ENCODE assay signal across 13 cellular contexts in genomic region chr1:79190074-79190473, GRCh38.
DNase-seq lines count a peak whose midpoint lies in the region; ATAC-seq and TF ChIP-seq lines count a peak whose summit lies in the region.
"Had no signal": no experiment of that assay in that cellular context is flagged by ENCODE, and none has a peak within 500 bp of the region (broad histone marks: within the 10 kb centered on the region; RNA-seq: fewer than 3 reads in every experiment).

No MANE protein-coding gene starts in this region.

- no peaks in the 10 kb centered on the region for H3K27me3 Mint-ChIP-seq in CD4-positive, alpha-beta T cell

- no peaks in the 10 kb centered on the region for H3K9me3 Mint-ChIP-seq in CD4-positive, alpha-beta T cell

- H3K9me3 ChIP-seq in CD4-positive, alpha-beta T cell (ENCODE audit: control insufficient read depth, low read length), result no peaks in the 10 kb centered on the region
- H3K9me3 ChIP-seq: colonic mucosa had no signal

- CTCF ChIA-PET in CD4-positive, alpha-beta T cell (lab: Charles Lee), result no interaction called here

- POLR2A ChIA-PET in CD4-positive, alpha-beta T cell (lab: Charles Lee), result no interaction called here

- no peak overlapping the region for H3K4me3 Mint-ChIP-seq in CD4-positive, alpha-beta T cell

- H3K27ac Mint-ChIP-seq in CD4-positive, alpha-beta T cell, result no peak overlapping the region

- peak; percentile 70 for ATAC-seq in GM18873 (IDR thresholded peaks at IDR 0.05; ENCODE audit: low FRiP score, unreplicated experiment)
- peak; percentile 58 for ATAC-seq in GM21717 (IDR thresholded peaks at IDR 0.05; ENCODE audit: unreplicated experiment)
- ATAC-seq in HG03196 (IDR thresholded peaks at IDR 0.05; ENCODE audit: unreplicated experiment), result peak; percentile 72
- no peak for ATAC-seq in left lobe of liver
- ATAC-seq in CD4-positive, alpha-beta T cell (ENCODE audit: poor library complexity), result no peak
- ATAC-seq: HCT116 had no signal

- peaks cover 4% of the 10 kb centered on the region for H3K4me1 Mint-ChIP-seq in CD4-positive, alpha-beta T cell (ENCODE audit: low read depth)

- H3K36me3 Mint-ChIP-seq in CD4-positive, alpha-beta T cell (ENCODE audit: low read depth), result no peaks in the 10 kb centered on the region

- H3K27ac ChIP-seq in CD4-positive, alpha-beta T cell (ENCODE audit: low read depth, low read length), result no peak overlapping the region
- H3K27ac ChIP-seq: colonic mucosa, SK-N-MC had no signal

- no peak for TF ChIP-seq CTCF in CD4-positive, alpha-beta T cell (IDR thresholded peaks at IDR 0.05)
- no peak for TF ChIP-seq CTCF in GM10266 (IDR thresholded peaks at IDR 0.05; ENCODE audit: control insufficient read depth, insufficient read depth, low read depth, missing control alignments)

- H3K27me3 ChIP-seq in CD4-positive, alpha-beta T cell (ENCODE audit: control insufficient read depth, insufficient read depth, low read length), result no peaks in the 10 kb centered on the region
- H3K27me3 ChIP-seq: colonic mucosa had no signal

- intact Hi-C loops in CD4-positive, alpha-beta T cell (cut with DNase I, micrococcal nuclease), result no loop called here

- DNase-seq in dermis blood vessel endothelial cell, result peak; percentile 28
- no peak for DNase-seq in left lobe of liver (ENCODE audit: low spot score)
- DNase-seq in NCI-H1105 treated with DMSO at 0.1 percent for 48 hours (lab: John Stamatoyannopoulos, UW), result no peak
- DNase-seq in CD4-positive, alpha-beta T cell, result no peak
- DNase-seq in GM10266 (ENCODE audit: extremely low spot score), result no peak
- DNase-seq: activated CD4-positive, alpha-beta T cell treated with anti-CD3 and anti-CD28 coated beads for 48 hours; activated gamma-delta T cell; colonic mucosa had no signal

Comparison
In these comparisons a context has a peak if more than half of its experiments do, and no peak if none do; other contexts are left out.
1. ATAC-seq: peak in GM18873 (single experiment), GM21717 (single experiment) and HG03196 (single experiment); none in left lobe of liver (single experiment) and CD4-positive, alpha-beta T cell (single experiment).